20 cellular contexts compared by ENCODE assay signal in the genomic region with DNA sequence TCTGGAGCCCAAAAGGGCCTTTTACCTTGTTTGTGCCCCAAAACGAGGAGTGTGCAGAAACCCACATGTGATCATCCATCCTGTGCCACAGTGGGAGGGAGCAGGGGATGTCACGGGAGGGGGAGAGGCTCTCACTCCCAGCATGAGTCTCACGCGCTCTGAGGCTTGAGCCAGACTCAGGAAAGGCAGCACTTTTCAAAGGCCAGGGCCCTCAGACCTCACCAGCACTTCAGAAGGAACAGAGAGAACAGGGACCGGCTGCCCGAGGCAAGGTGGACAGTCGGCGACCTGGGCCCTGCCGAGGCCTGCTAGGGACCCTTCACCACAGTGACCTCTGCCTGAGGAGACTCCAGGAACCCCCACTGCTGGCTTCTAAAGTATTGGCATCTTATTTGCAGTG.
DNase-seq lines count a peak whose midpoint lies in the region; ATAC-seq and TF ChIP-seq lines count a peak whose summit lies in the region.
"Had no signal": no experiment of that assay in that cellular context is flagged by ENCODE, and none has a peak within 500 bp of the region (broad histone marks: within the 10 kb centered on the region; RNA-seq: fewer than 3 reads in every experiment).

No MANE protein-coding gene starts in this region.

- peaks cover 8% of the 10 kb centered on the region for H3K4me1 Mint-ChIP-seq in activated CD8-positive, alpha-beta memory T cell treated with anti-CD3 and anti-CD28 coated beads, Interleukin-2, amount 10 ng/mL, durations not matched to agents 7 days and 5 days

- TF ChIP-seq POLR2A in heart left ventricle (IDR thresholded peaks at IDR 0.05) (no peak), esophagus squamous epithelium (IDR thresholded peaks at IDR 0.05) (no peak)

- no peak overlapping the region for H3K4me2 ChIP-seq in neuronal stem cell (ENCODE audit: insufficient read depth, low read length, poor library complexity, severe bottlenecking)

- no peaks in the 10 kb centered on the region for H3K36me3 Mint-ChIP-seq in activated CD8-positive, alpha-beta memory T cell treated with anti-CD3 and anti-CD28 coated beads, Interleukin-2, amount 10 ng/mL, durations not matched to agents 7 days and 5 days
- H3K36me3 Mint-ChIP-seq: CD8-positive, alpha-beta T cell had no signal

- no peak overlapping the region for H3K4ac ChIP-seq in neuronal stem cell (ENCODE audit: low read length)

- H3K36me3 ChIP-seq in heart left ventricle: no peaks in the 10 kb centered on the region
- H3K36me3 ChIP-seq in esophagus squamous epithelium: no peaks in the 10 kb centered on the region
- H3K36me3 ChIP-seq in neuronal stem cell (replicated peaks in 1 of 2; ENCODE audit: control insufficient read depth in 2 of 2, insufficient read depth in 2 of 2, low read length in 2 of 2): no peaks in the 10 kb centered on the region
- no peaks in the 10 kb centered on the region for H3K36me3 ChIP-seq in aorta (ENCODE audit: control insufficient read depth in 1 of 2, insufficient read depth in 2 of 2, low read length in 1 of 2)

- H3K27me3 ChIP-seq in heart left ventricle (no peaks in the 10 kb centered on the region), esophagus squamous epithelium (no peaks in the 10 kb centered on the region), neuronal stem cell (ENCODE audit: control insufficient read depth in 3 of 3, insufficient read depth in 3 of 3, low read depth in 1 of 3, low read length in 3 of 3) (no peaks in the 10 kb centered on the region), aorta (ENCODE audit: control insufficient read depth in 1 of 2, insufficient read depth in 2 of 2, low read length in 1 of 2) (no peaks in the 10 kb centered on the region)

- no peak overlapping the region for H3K4me3 ChIP-seq in heart left ventricle
- no peak overlapping the region for H3K4me3 ChIP-seq in esophagus squamous epithelium
- no peak overlapping the region for H3K4me3 ChIP-seq in neuronal stem cell (ENCODE audit: low read length in 2 of 2)
- no peak overlapping the region for H3K4me3 ChIP-seq in aorta (ENCODE audit: low read length in 2 of 2)
- H3K4me3 ChIP-seq: psoas muscle had no signal

- no peaks in the 10 kb centered on the region for H3K9me3 Mint-ChIP-seq in activated CD8-positive, alpha-beta memory T cell treated with anti-CD3 and anti-CD28 coated beads, Interleukin-2, amount 10 ng/mL, durations not matched to agents 7 days and 5 days (ENCODE audit: low read depth)
- H3K9me3 Mint-ChIP-seq: CD8-positive, alpha-beta T cell; stimulated activated naive CD8-positive, alpha-beta T cell treated with anti-CD3 and anti-CD28 coated beads, Interleukin-15, Interleukin-2, amounts not matched to agents 100 ng/mL and 50 ng/mL, for 24 hours had no signal

- CTCF ChIA-PET in activated CD8-positive, alpha-beta memory T cell treated with anti-CD3 and anti-CD28 coated beads, Interleukin-2, amount 10 ng/mL, durations not matched to agents 7 days and 5 days (lab: Charles Lee): interaction anchor here (5.1 kb wide), 1 partner anchor 212 kb away, joined by 28 read pairs; no protein-coding TSS in a partner anchor

- no peak overlapping the region for H3K4me3 Mint-ChIP-seq in activated CD8-positive, alpha-beta memory T cell treated with anti-CD3 and anti-CD28 coated beads, Interleukin-2, amount 10 ng/mL, durations not matched to agents 7 days and 5 days
- H3K4me3 Mint-ChIP-seq: CD8-positive, alpha-beta T cell; stimulated activated naive CD8-positive, alpha-beta T cell treated with anti-CD3 and anti-CD28 coated beads, Interleukin-15, Interleukin-2, amounts not matched to agents 100 ng/mL and 50 ng/mL, for 24 hours; T-helper 17 cell had no signal

- no peak overlapping the region for H2BK5ac ChIP-seq in neuronal stem cell (ENCODE audit: low read length)

- no peak overlapping the region for H3K9ac ChIP-seq in neuronal stem cell (ENCODE audit: low read depth, low read length, poor library complexity)

- no peak overlapping the region for H3K14ac ChIP-seq in neuronal stem cell (ENCODE audit: low read length)

- H3K79me1 ChIP-seq in neuronal stem cell (ENCODE audit: low read depth, low read length): no peaks in the 10 kb centered on the region

- H4K91ac ChIP-seq in neuronal stem cell (ENCODE audit: low read depth, low read length, poor library complexity): no peak overlapping the region

- no peak for TF ChIP-seq CTCF in heart left ventricle (IDR thresholded peaks at IDR 0.05)
- no peak for TF ChIP-seq CTCF in esophagus squamous epithelium (IDR thresholded peaks at IDR 0.05)

- H3K27ac ChIP-seq in heart left ventricle (peak overlapping the region in 7 of 12 donors; percentile 27 to 82 (median 48)), esophagus squamous epithelium (peak overlapping the region in 3 of 4 donors; percentile 14 to 65 (median 55)), neuronal stem cell (replicated peaks; ENCODE audit: low read length) (no peak overlapping the region), aorta (ENCODE audit: low read depth in 1 of 2, low read length in 2 of 2) (no peak overlapping the region)
- H3K27ac ChIP-seq: psoas muscle had no signal

- no peak overlapping the region for H3K23ac ChIP-seq in neuronal stem cell (ENCODE audit: low read depth, low read length, poor library complexity)

- 47 to 54% (median 51%) methylated on average over 9 of the region's 9 CpGs for WGBS in heart left ventricle, 4 donors
- 28 to 49% methylated on average over 3 to 5 of the region's 9 CpGs for WGBS in esophagus squamous epithelium, 2 donors
- no CpG with 5 or more reads among the region's 9 CpGs for WGBS in neuronal stem cell (ENCODE audit: extremely low coverage in 2 of 2, insufficient read length in 2 of 2, insufficient replicate concordance in 1 of 2), 2 donors
- 60 to 61% methylated on average over 9 of the region's 9 CpGs for WGBS in aorta, 2 donors

- H2AK5ac ChIP-seq in neuronal stem cell (ENCODE audit: low read depth, low read length): no peak overlapping the region

- peaks cover 0 to 22% (median 4%) of the 10 kb centered on the region in 12 donors for H3K4me1 ChIP-seq in heart left ventricle
- H3K4me1 ChIP-seq in esophagus squamous epithelium: peaks cover 0 to 17% (median 0%) of the 10 kb centered on the region in 3 donors
- H3K4me1 ChIP-seq in neuronal stem cell (ENCODE audit: control insufficient read depth in 2 of 2, insufficient read depth in 1 of 2, low read depth in 1 of 2, low read length in 2 of 2): peaks cover 0 to 3% of the 10 kb centered on the region in 2 donors
- H3K4me1 ChIP-seq in aorta (ENCODE audit: control insufficient read depth in 1 of 2, insufficient read depth in 2 of 2, low read length in 2 of 2): no peaks in the 10 kb centered on the region
- H3K4me1 ChIP-seq: psoas muscle had no signal

- H3K18ac ChIP-seq in neuronal stem cell (ENCODE audit: low read length): peak overlapping the region; percentile 85

- H2BK12ac ChIP-seq in neuronal stem cell (ENCODE audit: low read length): no peak overlapping the region

- H3K9me3 ChIP-seq in heart left ventricle (no peaks in the 10 kb centered on the region), esophagus squamous epithelium (no peaks in the 10 kb centered on the region), neuronal stem cell (replicated peaks in 1 of 2; ENCODE audit: control insufficient read depth in 2 of 2, insufficient read depth in 1 of 2, low read depth in 1 of 2, low read length in 2 of 2) (no peaks in the 10 kb centered on the region), aorta (ENCODE audit: control insufficient read depth, low read length) (no peaks in the 10 kb centered on the region)
- H3K9me3 ChIP-seq: psoas muscle had no signal

- ATAC-seq in heart left ventricle: peak in 1 of 4 donors; percentile 58
- ATAC-seq in aorta (ENCODE audit: low FRiP score): peak; percentile 59
- ATAC-seq in activated CD8-positive, alpha-beta memory T cell treated with anti-CD3 and anti-CD28 coated beads, Interleukin-2, amount 10 ng/mL, durations not matched to agents 7 days and 5 days: no peak
- ATAC-seq: CD8-positive, alpha-beta T cell; left lobe of liver; T-helper 17 cell had no signal

- no peak overlapping the region for H3K27ac Mint-ChIP-seq in activated CD8-positive, alpha-beta memory T cell treated with anti-CD3 and anti-CD28 coated beads, Interleukin-2, amount 10 ng/mL, durations not matched to agents 7 days and 5 days
- H3K27ac Mint-ChIP-seq: CD8-positive, alpha-beta T cell; stimulated activated naive CD8-positive, alpha-beta T cell treated with anti-CD3 and anti-CD28 coated beads, Interleukin-15, Interleukin-2, amounts not matched to agents 100 ng/mL and 50 ng/mL, for 24 hours; T-helper 17 cell had no signal

- H3K27me3 Mint-ChIP-seq in activated CD8-positive, alpha-beta memory T cell treated with anti-CD3 and anti-CD28 coated beads, Interleukin-2, amount 10 ng/mL, durations not matched to agents 7 days and 5 days: peaks cover 3% of the 10 kb centered on the region

- DNase-seq in heart left ventricle (no peak), cardiac septum (ENCODE audit: low spot score) (no peak), esophagus squamous epithelium (lab: John Stamatoyannopoulos, UW) (no peak), neuronal stem cell (ENCODE audit: low spot score) (no peak), aorta (peak in 1 of 2 donors; percentile 39), DMS53 treated with DMSO at 0.1 percent for 48 hours (lab: John Stamatoyannopoulos, UW; ENCODE audit: unreplicated experiment) (no peak), NCI-H2107 treated with DMSO at 0.1 percent for 48 hours (lab: John Stamatoyannopoulos, UW; ENCODE audit: unreplicated experiment) (no peak)
- DNase-seq in activated CD8-positive, alpha-beta memory T cell treated with anti-CD3 and anti-CD28 coated beads, Interleukin-2, amount 10 ng/mL, durations not matched to agents 7 days and 5 days: no peak
- DNase-seq: activated CD4-positive, CD25-positive, alpha-beta regulatory T cell; activated naive CD4-positive, alpha-beta T cell treated with Interleukin-2 at 50 U/mL for 16 hours; CD8-positive, alpha-beta T cell; effector CD4-positive, alpha-beta T cell; KG1; NCI-H1048; NCI-H2171; RPMI8226; T-helper 17 cell had no signal

- H2AFZ ChIP-seq in neuronal stem cell (ENCODE audit: low read length): peak overlapping the region; percentile 74

- peak overlapping the region; percentile 28 for H2BK15ac ChIP-seq in neuronal stem cell (ENCODE audit: low read length)

- intact Hi-C loops in heart left ventricle (cut with DNase I) (loop anchor here in 3 of 10 donors (10.0 kb wide), 3 partner anchors 209 to 439 kb away; a partner anchor contains a TSS), cardiac septum (cut with DNase I) (loop anchor here (10.0 kb wide), 1 partner anchor 209 kb away; no protein-coding TSS in a partner anchor), esophagus squamous epithelium (cut with DNase I) (loop anchor here (5.0 kb wide), 1 partner anchor 212 kb away; no protein-coding TSS in a partner anchor), aorta (cut with DNase I) (no loop called here)

- H2BK120ac ChIP-seq in neuronal stem cell (ENCODE audit: low read depth, low read length): no peak overlapping the region

- H4K8ac ChIP-seq in neuronal stem cell (ENCODE audit: low read depth, low read length): no peak overlapping the region

Comparison
In these comparisons a context has a peak if more than half of its experiments do, and no peak if none do; other contexts are left out.
1. H3K27ac ChIP-seq: peak in heart left ventricle (7 of 12) and esophagus squamous epithelium (3 of 4); none in neuronal stem cell (single experiment) and aorta (0 of 2).
2. intact Hi-C loops: an anchor here in cardiac septum (10.0 kb wide) and esophagus squamous epithelium (5.0 kb wide); none called in aorta.